12 cellular contexts compared by ENCODE assay signal in genomic region chr4:185773419-185773818, GRCh38. TPM values are rescaled to one million over a fixed set of nuclear protein-coding genes. Genes with fewer than 3 reads are reported as not detected.
DNase-seq lines count a peak whose midpoint lies in the region; ATAC-seq, FAIRE-seq and TF ChIP-seq lines count a peak whose summit lies in the region.
"Had no signal": no experiment of that assay in that cellular context is flagged by ENCODE, and none has a peak within 500 bp of the region (broad histone marks: within the 10 kb centered on the region; RNA-seq: fewer than 3 reads in every experiment).

No MANE protein-coding gene starts in this region.

- no peak overlapping the region for H4K91ac ChIP-seq in H9 (ENCODE audit: insufficient read length, low read depth, low read length)

- no peak overlapping the region for H2AFZ ChIP-seq in H9 (ENCODE audit: low read length)
- H2AFZ ChIP-seq in HepG2 (ENCODE audit: low read length) = no peak overlapping the region

- H3K23ac ChIP-seq in H9 (ENCODE audit: insufficient read length, low read depth, low read length) = no peak overlapping the region

- H2BK20ac ChIP-seq in H9 (ENCODE audit: low read depth, low read length, poor library complexity, severe bottlenecking) = no peak overlapping the region

- H3K9me3 Mint-ChIP-seq in H9 = peaks cover 0 to 9% of the 10 kb centered on the region in 2 experiments; a peak in 1 of 5 replicates
- peaks cover 3% of the 10 kb centered on the region for H3K9me3 Mint-ChIP-seq in activated CD8-positive, alpha-beta T cell treated with anti-CD3 and anti-CD28 coated beads for 36 hours
- H3K9me3 Mint-ChIP-seq: dendritic cell treated with granulocyte-macrophage colony-stimulating factor and Interleukin-4, amounts not matched to agents 40 ng/mL and 50 ng/mL, for 4 days had no signal

- BruUV-seq in HepG2 (replicated peaks; lab: Mats Ljungman, UMichigan) = no TSS peak

- no peak overlapping the region for H3K56ac ChIP-seq in H9 (ENCODE audit: insufficient read length, low read depth, low read length)

- peak overlapping the region in 1 of 3 experiments; percentile 88; a peak in 3 of 7 replicates for H3K27ac Mint-ChIP-seq in H9
- H3K27ac Mint-ChIP-seq in activated CD8-positive, alpha-beta T cell treated with anti-CD3 and anti-CD28 coated beads for 36 hours = no peak overlapping the region
- H3K27ac Mint-ChIP-seq: dendritic cell treated with granulocyte-macrophage colony-stimulating factor and Interleukin-4, amounts not matched to agents 40 ng/mL and 50 ng/mL, for 4 days had no signal

- peak overlapping the region; percentile 92 for H3K4me2 ChIP-seq in H9 (ENCODE audit: insufficient read depth, insufficient read length, low read length)
- H3K4me2 ChIP-seq in HepG2 (ENCODE audit: low read depth, low read length) = peak overlapping the region; percentile 72

- peak overlapping the region in 1 of 2 experiments; percentile 88; a peak in 3 of 5 replicates for H3K4me3 Mint-ChIP-seq in H9
- no peak overlapping the region for H3K4me3 Mint-ChIP-seq in activated CD8-positive, alpha-beta T cell treated with anti-CD3 and anti-CD28 coated beads for 36 hours
- H3K4me3 Mint-ChIP-seq: dendritic cell treated with granulocyte-macrophage colony-stimulating factor and Interleukin-4, amounts not matched to agents 40 ng/mL and 50 ng/mL, for 4 days had no signal

- peak overlapping the region; percentile 52; the same call in 1 of the 2 replicates for H3K14ac ChIP-seq in H9 (ENCODE audit: insufficient read depth, low read length)

- CTCF ChIA-PET in HepG2 (lab: Yijun Ruan, JAX; ENCODE audit: low intra/inter-chr PET ratio, low total read pairs) = no interaction called here
- CTCF ChIA-PET in activated CD8-positive, alpha-beta T cell treated with anti-CD3 and anti-CD28 coated beads for 36 hours (lab: Charles Lee) = no interaction called here

- H3K4me1 ChIP-seq in H9 (ENCODE audit: insufficient read depth, low read length) (peaks cover 6% of the 10 kb centered on the region), colonic mucosa (peaks cover 4% of the 10 kb centered on the region), HepG2 (ENCODE audit: insufficient read depth, low read length) (peaks cover 50% of the 10 kb centered on the region), sigmoid colon (peaks cover 0 to 42% (median 25%) of the 10 kb centered on the region in 4 donors)

- H2BK120ac ChIP-seq in H9 (ENCODE audit: low read depth, low read length, poor library complexity, severe bottlenecking) = no peak overlapping the region

- H3K9ac ChIP-seq in H9 (ENCODE audit: extremely low read depth, insufficient read length, low read length) = no peak overlapping the region
- peak overlapping the region in 1 of 2 donors; percentile 49 for H3K9ac ChIP-seq in colonic mucosa (ENCODE audit: low read depth in 2 of 2, low read length in 2 of 2)
- H3K9ac ChIP-seq in HepG2 (ENCODE audit: insufficient read depth, low read depth, low read length) = peak overlapping the region; percentile 70

- no peak for TF ChIP-seq RAD21 in HepG2 (CRISPR knock-in tag; IDR thresholded peaks at IDR 0.05)

- H3K27me3 ChIP-seq in H9 (ENCODE audit: insufficient read depth, low read length) = no peaks in the 10 kb centered on the region
- H3K27me3 ChIP-seq in colonic mucosa = no peaks in the 10 kb centered on the region
- no peaks in the 10 kb centered on the region for H3K27me3 ChIP-seq in HepG2 (ENCODE audit: control insufficient read depth in 1 of 2, insufficient read depth in 2 of 2, low read length in 2 of 2)
- H3K27me3 ChIP-seq in sigmoid colon = no peaks in the 10 kb centered on the region

- H2BK5ac ChIP-seq in H9 (ENCODE audit: insufficient read length, low read length) = no peak overlapping the region

- no peak for FAIRE-seq in HepG2 (lab: Jason Lieb, UNC)

- H2BK12ac ChIP-seq in H9 (ENCODE audit: insufficient read length, low read depth, low read length) = peak overlapping the region; percentile 15

- H2AK5ac ChIP-seq in H9 (ENCODE audit: insufficient read length, low read length) = no peak overlapping the region

- no peaks in the 10 kb centered on the region for H4K20me1 ChIP-seq in H9 (ENCODE audit: control insufficient read depth, insufficient read depth, insufficient read length)
- no peaks in the 10 kb centered on the region for H4K20me1 ChIP-seq in HepG2 (ENCODE audit: insufficient read depth, low read length)

- TF ChIP-seq CTCF in H9 (conservative IDR thresholded peaks at IDR 0.05) = peak; percentile 19; the same call in 2 of the 3 replicates
- no peak for TF ChIP-seq CTCF in colonic mucosa (IDR thresholded peaks at IDR 0.05)
- TF ChIP-seq CTCF in HepG2 (CRISPR knock-in tag; IDR thresholded peaks at IDR 0.05) = no peak; the same call in 1 of the 2 replicates
- TF ChIP-seq CTCF in sigmoid colon (IDR thresholded peaks at IDR 0.05) = no peak
- TF ChIP-seq CTCF in activated CD8-positive, alpha-beta T cell treated with anti-CD3 and anti-CD28 coated beads for 36 hours (IDR thresholded peaks at IDR 0.05) = no peak
- TF ChIP-seq CTCF in GM13976 (IDR thresholded peaks at IDR 0.05; ENCODE audit: borderline replicate concordance, control extremely low read depth, extremely low read depth, insufficient read depth, missing control alignments) = no peak

- peak; percentile 43 for DNase-seq in H9
- DNase-seq in colonic mucosa = no peak
- DNase-seq in HepG2 (ENCODE audit: low spot score) = no peak
- DNase-seq in sigmoid colon = peak; percentile 85
- DNase-seq in activated CD8-positive, alpha-beta T cell treated with anti-CD3 and anti-CD28 coated beads for 36 hours = no peak
- no peak for DNase-seq in HuH-7 (ENCODE audit: low spot score)
- no peak for DNase-seq in GM13976 (ENCODE audit: low spot score)
- DNase-seq: NCI-H1417 treated with DMSO at 0.1 percent for 48 hours had no signal

- no peak overlapping the region for H3K4ac ChIP-seq in H9 (ENCODE audit: low read depth, low read length)

- H3K36me3 Mint-ChIP-seq in H9 (ENCODE audit: insufficient read depth in 1 of 3, low read depth in 3 of 3) = peaks cover 0 to 24% (median 16%) of the 10 kb centered on the region in 3 experiments; a peak in 4 of 7 replicates
- H3K36me3 Mint-ChIP-seq in activated CD8-positive, alpha-beta T cell treated with anti-CD3 and anti-CD28 coated beads for 36 hours (ENCODE audit: low read depth) = no peaks in the 10 kb centered on the region

- no peak overlapping the region for H4K5ac ChIP-seq in H9 (ENCODE audit: insufficient read length, low read depth, low read length)

- H3K23me2 ChIP-seq in H9 (ENCODE audit: insufficient read length, low read depth, low read length, poor library complexity, severe bottlenecking) = no peaks in the 10 kb centered on the region

- H3K18ac ChIP-seq in H9 (ENCODE audit: insufficient read length, low read depth, low read length) = no peak overlapping the region

- intact Hi-C loops in colonic mucosa (cut with DNase I) (no loop called here), HepG2 (cut with micrococcal nuclease; ENCODE audit: unreplicated experiment) (no loop called here), sigmoid colon (cut with DNase I) (no loop called here)
- intact Hi-C loops in activated CD8-positive, alpha-beta T cell treated with anti-CD3 and anti-CD28 coated beads for 36 hours (cut with micrococcal nuclease) = no loop called here

- H3K4me3 ChIP-seq in colonic mucosa = peak overlapping the region; percentile 8
- peak overlapping the region in 2 of 3 experiments; percentile 32 to 46; a peak in 2 of 6 replicates for H3K4me3 ChIP-seq in HepG2 (replicated peaks in 1 of 3; ENCODE audit: insufficient read depth in 1 of 3, low read depth in 2 of 3, low read length in 3 of 3)
- peak overlapping the region; percentile 8 to 42 (median 34) for H3K4me3 ChIP-seq in sigmoid colon

- H3K4me1 Mint-ChIP-seq in H9 = peaks cover 47 to 54% of the 10 kb centered on the region in 2 experiments
- H3K4me1 Mint-ChIP-seq in activated CD8-positive, alpha-beta T cell treated with anti-CD3 and anti-CD28 coated beads for 36 hours (ENCODE audit: low read depth) = no peaks in the 10 kb centered on the region

- H3K79me2 ChIP-seq in H9 (ENCODE audit: insufficient read depth, low read length) (peaks cover 4% of the 10 kb centered on the region; the same call in 1 of the 2 replicates), HepG2 (ENCODE audit: insufficient read depth, low read length) (peaks cover 27% of the 10 kb centered on the region)

- peak; percentile 35 for ATAC-seq in HepG2
- no peak for ATAC-seq in activated CD8-positive, alpha-beta T cell treated with anti-CD3 and anti-CD28 coated beads for 36 hours
- ATAC-seq in activated CD4-positive, CD25-positive, alpha-beta regulatory T cell treated with anti-CD3 and anti-CD28 coated beads, Interleukin-2, amount 50 U/mL, for 24 hours = no peak
- ATAC-seq: Panc1 had no signal

- POLR2A ChIA-PET in HepG2 (lab: Yijun Ruan, JAX) = interaction anchor here (1.3 to 5.0 kb wide), 4 partner anchors 37 to 61 kb away, joined by 3 to 57 read pairs (median 24); partner anchors contain the start of gene SORBS2
- POLR2A ChIA-PET in activated CD8-positive, alpha-beta T cell treated with anti-CD3 and anti-CD28 coated beads for 36 hours (lab: Charles Lee) = no interaction called here

- no peak overlapping the region for H3K27ac ChIP-seq in H9 (ENCODE audit: insufficient read length, low read depth, low read length)
- H3K27ac ChIP-seq in colonic mucosa = no peak overlapping the region
- H3K27ac ChIP-seq in HepG2 (ENCODE audit: extremely low read length, insufficient read depth, low read length) = peak overlapping the region; percentile 96
- peak overlapping the region; percentile 74 to 87 (median 79) for H3K27ac ChIP-seq in sigmoid colon
- H3K27ac ChIP-seq: VCaP had no signal

- no CpG with 5 or more reads among the region's 11 CpGs for WGBS in H9 (ENCODE audit: extremely low coverage, insufficient read length, low lambda C conversion rate)
- 46% methylated on average over 11 of the region's 11 CpGs for WGBS in HepG2 (ENCODE audit: low lambda C conversion rate)
- 51 to 67% methylated on average over 11 of the region's 11 CpGs for WGBS in sigmoid colon, 2 donors

- no peaks in the 10 kb centered on the region for H3K36me3 ChIP-seq in colonic mucosa
- no peaks in the 10 kb centered on the region; a peak in 1 of 5 replicates for H3K36me3 ChIP-seq in HepG2 (replicated peaks in 1 of 2; ENCODE audit: control insufficient read depth in 1 of 2, insufficient read depth in 2 of 2, low read length in 2 of 2)
- H3K36me3 ChIP-seq in sigmoid colon = no peaks in the 10 kb centered on the region

- no peak overlapping the region for H3T11ph ChIP-seq in H9 (ENCODE audit: low read length)

- in situ Hi-C loops in HepG2 (cut with HindIII; ENCODE audit: extremely low pct_ligation_motif_present, low pct_unique_long_range_greater_than_20kb) = no loop called here
- in situ Hi-C loops in GM13976 (cut with MboI; ENCODE audit: low sequenced_read_pairs, unreplicated experiment) = no loop called here

- H3K9me3 ChIP-seq in H9 (ENCODE audit: control insufficient read depth, low read depth, low read length) = no peaks in the 10 kb centered on the region
- H3K9me3 ChIP-seq in colonic mucosa = no peaks in the 10 kb centered on the region
- H3K9me3 ChIP-seq in HepG2 (ENCODE audit: low read length) = no peaks in the 10 kb centered on the region
- H3K9me3 ChIP-seq in sigmoid colon = peaks cover 0 to 2% (median 0%) of the 10 kb centered on the region in 4 donors

- no peak overlapping the region for H2BK15ac ChIP-seq in H9 (ENCODE audit: low read depth, low read length)

- H3K79me1 ChIP-seq in H9 (ENCODE audit: insufficient read depth, low read depth, low read length, poor library complexity, severe bottlenecking) = peaks cover 3% of the 10 kb centered on the region

- no peak for TF ChIP-seq POLR2A in HepG2 (IDR thresholded peaks at IDR 0.05; ENCODE audit: insufficient read depth in 1 of 2, low read depth in 2 of 2, low read length in 2 of 2)
- peak in 1 of 2 donors; percentile 30 for TF ChIP-seq POLR2A in sigmoid colon (IDR thresholded peaks at IDR 0.05)

- H3K27me3 Mint-ChIP-seq in H9 (ENCODE audit: low read depth) = no peaks in the 10 kb centered on the region
- H3K27me3 Mint-ChIP-seq in activated CD8-positive, alpha-beta T cell treated with anti-CD3 and anti-CD28 coated beads for 36 hours = peaks cover 11% of the 10 kb centered on the region

- no peak overlapping the region for H4K8ac ChIP-seq in H9 (replicated peaks; ENCODE audit: insufficient read length, low read depth, low read length)

- no peak for TF ChIP-seq EP300 in HepG2 (IDR thresholded peaks at IDR 0.05; ENCODE audit: low read depth in 2 of 2, low read length in 2 of 2)
- no peak for TF ChIP-seq EP300 in HepG2 (CRISPR knock-in tag; IDR thresholded peaks at IDR 0.05; ENCODE audit: borderline replicate concordance)
- peak in 3 of 4 donors; percentile 75 to 85 (median 77) for TF ChIP-seq EP300 in sigmoid colon (IDR thresholded peaks at IDR 0.05)

RNA-seq across cellular contexts. Expression of gene SORBS2, which starts 38.6 kb away (rescaled TPM):
- total RNA-seq in H9 (2021) (8.8 and 9.7 TPM in 2 replicates), colonic mucosa (10 to 100 TPM; 28.0 to 77.4 TPM), HepG2 (2016; rRNA removed; fragmentation: Illumina TruSeq; extraction: Trizol) (25.0 and 29.0 TPM in 2 replicates), sigmoid colon (1,000 to 10,000 TPM in 1 of 4 donors, 100 to 1,000 TPM in 3; 849 to 1,032 (median 869) TPM)
- total RNA-seq in HepG2 (2016; cell fraction: cytosol; rRNA removed; fragmentation: Illumina TruSeq; extraction: Trizol; ENCODE audit: low read depth) = 7.2 and 7.3 TPM in 2 replicates
- total RNA-seq in HepG2 (2016; cell fraction: insoluble cytoplasmic fraction; rRNA removed; fragmentation: Illumina TruSeq; extraction: Trizol) = 26.0 and 26.2 TPM in 2 replicates
- total RNA-seq in HepG2 (2016; cell fraction: membrane; rRNA removed; fragmentation: Illumina TruSeq; extraction: Trizol) = 12.8 and 16.4 TPM in 2 replicates
- total RNA-seq in HepG2 (2016; cell fraction: nucleus; rRNA removed; fragmentation: Illumina TruSeq; extraction: Trizol) = 62.8 and 62.9 TPM in 2 replicates
- polyA plus RNA-seq in HepG2 (2011; rRNA removed) (55.9 and 80.5 TPM in 2 replicates), sigmoid colon (10 to 100 TPM in 2 of 3 donors, 1 to 10 TPM in 1; 7.9 to 26.9 (median 15.6) TPM)
- 38.4 and 48.7 TPM in 2 replicates for polyA plus RNA-seq in HepG2 (2011; cell fraction: cytosol; rRNA removed)
- 61.7 and 83.9 TPM in 2 replicates for polyA plus RNA-seq in HepG2 (2011; cell fraction: nucleus; rRNA removed)
- polyA plus RNA-seq in HepG2 (2012) = 34.7 and 45.4 TPM in 2 replicates
- 1.7 and 2.6 TPM in 2 replicates for polyA plus RNA-seq in HepG2 (2016; cell fraction: cytosol; fragmentation: Illumina TruSeq; extraction: Trizol; ENCODE audit: low read depth)
- 29.6 and 32.7 TPM in 2 replicates for polyA plus RNA-seq in HepG2 (2016; cell fraction: insoluble cytoplasmic fraction; fragmentation: Illumina TruSeq; extraction: Trizol; ENCODE audit: low read depth)
- 9.9 and 11.6 TPM in 2 replicates for polyA plus RNA-seq in HepG2 (2016; cell fraction: membrane; fragmentation: Illumina TruSeq; extraction: Trizol; ENCODE audit: low read depth)
- 27.2 and 29.5 TPM in 2 replicates for polyA plus RNA-seq in HepG2 (2016; cell fraction: nucleus; fragmentation: Illumina TruSeq; extraction: Trizol; ENCODE audit: insufficient read depth, low read depth)
- 11.3 and 137 TPM in 2 replicates for polyA minus RNA-seq in HepG2 (2011; rRNA and poly(A)+ RNA removed; ENCODE audit: low replicate concordance)
- polyA minus RNA-seq in HepG2 (2011; cell fraction: cytosol; rRNA and poly(A)+ RNA removed) = 39.1 and 42.7 TPM in 2 replicates
- polyA minus RNA-seq in HepG2 (2011; cell fraction: nucleus; rRNA and poly(A)+ RNA removed) = 166 and 180 TPM in 2 replicates
- not detected for total RNA-seq in activated CD8-positive, alpha-beta T cell treated with anti-CD3 and anti-CD28 coated beads for 36 hours

Comparison
In these comparisons a context has a peak if more than half of its experiments do, and no peak if none do; other contexts are left out.
1. DNase-seq: peak in H9 (single experiment) and sigmoid colon (single experiment); none in colonic mucosa (single experiment), HepG2 (single experiment), activated CD8-positive, alpha-beta T cell treated with anti-CD3 and anti-CD28 coated beads for 36 hours (single experiment), HuH-7 (single experiment) and GM13976 (single experiment).
2. H3K27ac ChIP-seq: peak in HepG2 (single experiment) and sigmoid colon (4 of 4); none in H9 (single experiment) and colonic mucosa (single experiment).
3. RNA of gene SORBS2, which starts 38.6 kb away (total RNA-seq): 849 to 1,032 TPM in sigmoid colon; 28.0 to 77.4 TPM in colonic mucosa, 7.2 to 62.9 TPM in HepG2, 8.8 to 9.7 TPM in H9 and not detected in activated CD8-positive, alpha-beta T cell treated with anti-CD3 and anti-CD28 coated beads for 36 hours; every median in the first group is over 10 times any median in the second.
4. Peak in every context shown above with its lines, with median percentiles within 50 percentile points of each other: H3K4me3 ChIP-seq.